Comparison of ENCODE assay signal across 18 cellular contexts in genomic region chr12:32450363-32450762, GRCh38.
"Had no signal": no experiment of that assay in that cellular context is flagged by ENCODE, and none has a peak within 500 bp of the region (broad histone marks: within the 10 kb centered on the region; RNA-seq: fewer than 3 reads in every experiment).

No MANE protein-coding gene starts in this region.

- H3K36me3 ChIP-seq: ascending aorta, esophagus squamous epithelium, neutrophil, pancreas, thyroid gland, WERI-Rb-1 had no signal

- H3K9me3 ChIP-seq: ascending aorta, esophagus squamous epithelium, neutrophil, pancreas, thyroid gland had no signal

- DNase-seq: activated CD4-positive, alpha-beta T cell treated with anti-CD3 and anti-CD28 coated beads, Interleukin-2, amount 50 U/mL, for 4 hours; activated effector memory CD4-positive, alpha-beta T cell treated with anti-CD3 and anti-CD28 coated beads, Interleukin-2, amount 50 U/mL, for 16 hours; activated naive CD4-positive, alpha-beta T cell treated with anti-CD3 and anti-CD28 coated beads, Interleukin-2, amount 50 U/mL, for 16 hours; activated T-cell treated with anti-CD3 and anti-CD28 coated beads, Interleukin-2, amount 50 U/mL, for 72 hours; cerebellar nuclear complex; cortex of kidney; effector CD4-positive, alpha-beta T cell; esophagus squamous epithelium; hypothalamus; mesenchymal stem cell; naive thymus-derived CD8-positive, alpha-beta T cell; pancreas; stimulated activated naive B cell treated with anti-CD40 and anti-IgM and Interleukin-4, amounts not matched to agents 10 μg/mL and 1 μg/mL and 100 μg/mL, for 72 hours; SW 1271; thyroid gland; WERI-Rb-1 had no signal

- H3K27me3 ChIP-seq: ascending aorta, esophagus squamous epithelium, neutrophil, pancreas, thyroid gland had no signal

- ATAC-seq: activated T-cell treated with anti-CD3 and anti-CD28 coated beads, Interleukin-2, amount 50 U/mL, for 72 hours; naive thymus-derived CD8-positive, alpha-beta T cell; stimulated activated naive B cell treated with anti-CD40 and anti-IgM and Interleukin-4, amounts not matched to agents 10 μg/mL and 1 μg/mL and 100 μg/mL, for 72 hours had no signal

- H3K27ac ChIP-seq: ascending aorta, neutrophil, pancreas, thyroid gland, WERI-Rb-1 had no signal

- H3K4me3 ChIP-seq: ascending aorta, esophagus squamous epithelium, pancreas, thyroid gland had no signal
